ENCODE assay signal across 1 cellular context in genomic region chr22:42721045-42721434, GRCh38.
TF ChIP-seq lines count a peak whose summit lies in the region.

No MANE protein-coding gene starts in this region.

TF ChIP-seq in HCT116, 20 proteins besides CTCF, POLR2A, EP300 and RAD21 (continued from another document):
- TF ChIP-seq ZFX (IDR thresholded peaks at IDR 0.05) (no peak), SP1 (IDR thresholded peaks at IDR 0.05; ENCODE audit: low read depth) (no peak), YY1 (IDR thresholded peaks at IDR 0.05; ENCODE audit: extremely low read depth, insufficient replicate concordance, low read depth, low read length) (no peak), ATF3 (IDR thresholded peaks at IDR 0.05) (no peak), CBX3 (IDR thresholded peaks at IDR 0.05; ENCODE audit: low read depth) (no peak)
